ENCODE assay signal across 9 cellular contexts in the genomic region with DNA sequence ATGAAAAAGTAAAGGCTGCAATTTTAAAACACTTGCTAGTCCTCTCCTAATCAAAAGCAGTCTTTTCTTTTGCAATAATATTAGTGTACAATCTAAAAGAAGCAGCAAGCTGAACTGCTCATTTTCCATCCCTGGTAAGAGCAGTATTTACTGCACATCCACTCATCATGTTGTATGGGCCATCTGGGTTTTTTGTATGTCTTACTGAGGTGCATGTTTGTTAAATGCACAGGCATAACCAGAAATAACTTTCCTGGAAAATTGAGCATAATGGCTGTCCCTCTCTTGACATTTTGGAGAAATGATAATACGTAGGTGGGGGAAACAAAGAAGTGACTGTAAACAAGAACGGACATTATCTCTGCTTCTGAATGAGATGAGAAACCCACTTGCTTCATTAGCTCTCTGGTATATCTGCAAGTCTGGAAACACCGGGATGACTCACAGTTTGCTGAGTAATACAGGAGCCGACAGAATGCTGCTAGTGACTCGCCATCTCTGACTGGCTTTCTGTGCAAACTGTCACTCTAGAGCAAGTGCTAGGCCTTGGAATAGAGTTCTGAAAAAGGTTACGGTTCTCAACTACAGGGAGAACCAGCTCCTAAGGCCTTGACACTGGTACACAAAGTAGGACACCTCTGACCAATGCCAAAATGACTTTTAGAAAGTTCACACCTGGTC.
DNase-seq lines count a peak whose midpoint lies in the region; ATAC-seq and TF ChIP-seq lines count a peak whose summit lies in the region.
"Had no signal": no experiment of that assay in that cellular context is flagged by ENCODE, and none has a peak within 500 bp of the region (broad histone marks: within the 10 kb centered on the region; RNA-seq: fewer than 3 reads in every experiment).

No MANE protein-coding gene starts in this region.

- H3K36me3 ChIP-seq in transverse colon = no peaks in the 10 kb centered on the region

- TF ChIP-seq CTCF in AG09309 (IDR thresholded peaks at IDR 0.05; ENCODE audit: control insufficient read depth, insufficient read depth, low read depth, low read length, missing control alignments) = no peak
- TF ChIP-seq CTCF in transverse colon (IDR thresholded peaks at IDR 0.05) = no peak

- H3K4me1 Mint-ChIP-seq in activated naive CD8-positive, alpha-beta T cell (ENCODE audit: low read depth) = peaks cover 46% of the 10 kb centered on the region

- WGBS in transverse colon (ENCODE audit: low coverage in 1 of 2), 2 donors = 55 to 60% methylated on average over 1 to 6 of the region's 6 CpGs

- H3K27me3 Mint-ChIP-seq in activated naive CD8-positive, alpha-beta T cell = no peaks in the 10 kb centered on the region
- H3K27me3 Mint-ChIP-seq: central memory CD8-positive, alpha-beta T cell had no signal

- H3K27ac ChIP-seq in transverse colon = no peak overlapping the region

- no peaks in the 10 kb centered on the region for H3K4me1 ChIP-seq in transverse colon

- H3K9me3 Mint-ChIP-seq in activated naive CD8-positive, alpha-beta T cell (ENCODE audit: low read depth) = no peaks in the 10 kb centered on the region
- H3K9me3 Mint-ChIP-seq: central memory CD8-positive, alpha-beta T cell had no signal

- TF ChIP-seq POLR2A in transverse colon (IDR thresholded peaks at IDR 0.05) = no peak

- no peaks in the 10 kb centered on the region for H3K27me3 ChIP-seq in transverse colon

- intact Hi-C loops in transverse colon (cut with DNase I; ENCODE audit: low total_unique reads) = no loop called here

- peak; percentile 52 for ATAC-seq in GM19351 (IDR thresholded peaks at IDR 0.05; ENCODE audit: unreplicated experiment)

- DNase-seq in AG09309 (ENCODE audit: low read depth) = peak; percentile 10
- DNase-seq in M059J (ENCODE audit: low read depth) = peak; percentile 91
- DNase-seq in pons (ENCODE audit: low spot score) = peak; percentile 37
- DNase-seq in ureter (ENCODE audit: low spot score) = no peak
- DNase-seq in NCI-H524 (lab: John Stamatoyannopoulos, UW) = no peak
- no peak for DNase-seq in transverse colon

- peak overlapping the region; percentile 89 for H3K27ac Mint-ChIP-seq in activated naive CD8-positive, alpha-beta T cell

- H3K4me3 Mint-ChIP-seq in activated naive CD8-positive, alpha-beta T cell = peak overlapping the region; percentile 39
- H3K4me3 Mint-ChIP-seq: central memory CD8-positive, alpha-beta T cell had no signal

- no peak overlapping the region for H3K4me3 ChIP-seq in AG09309 (ENCODE audit: control insufficient read depth, low read depth, low read length)
- no peak overlapping the region for H3K4me3 ChIP-seq in transverse colon

- no peaks in the 10 kb centered on the region for H3K9me3 ChIP-seq in transverse colon

- in situ Hi-C loops in transverse colon (cut with MboI; ENCODE audit: low pct_ligation_motif_present in 1 of 4, low pct_unique_long_range_greater_than_20kb in 1 of 4, low sequenced_read_pairs in 3 of 4) = loop anchor here in 2 of 4 donors (25.0 kb wide), 1 partner anchor 520 kb away; no protein-coding TSS in a partner anchor

- H3K36me3 Mint-ChIP-seq in activated naive CD8-positive, alpha-beta T cell = peaks cover 3% of the 10 kb centered on the region

- no peak for TF ChIP-seq EP300 in transverse colon (IDR thresholded peaks at IDR 0.05; ENCODE audit: low read depth)

Comparison
In these comparisons a context has a peak if more than half of its experiments do, and no peak if none do; other contexts are left out.
1. DNase-seq: peak in AG09309 (single experiment), M059J (single experiment) and pons (single experiment); none in ureter (single experiment), NCI-H524 (0 of 2) and transverse colon (single experiment).